In the genomic region with DNA sequence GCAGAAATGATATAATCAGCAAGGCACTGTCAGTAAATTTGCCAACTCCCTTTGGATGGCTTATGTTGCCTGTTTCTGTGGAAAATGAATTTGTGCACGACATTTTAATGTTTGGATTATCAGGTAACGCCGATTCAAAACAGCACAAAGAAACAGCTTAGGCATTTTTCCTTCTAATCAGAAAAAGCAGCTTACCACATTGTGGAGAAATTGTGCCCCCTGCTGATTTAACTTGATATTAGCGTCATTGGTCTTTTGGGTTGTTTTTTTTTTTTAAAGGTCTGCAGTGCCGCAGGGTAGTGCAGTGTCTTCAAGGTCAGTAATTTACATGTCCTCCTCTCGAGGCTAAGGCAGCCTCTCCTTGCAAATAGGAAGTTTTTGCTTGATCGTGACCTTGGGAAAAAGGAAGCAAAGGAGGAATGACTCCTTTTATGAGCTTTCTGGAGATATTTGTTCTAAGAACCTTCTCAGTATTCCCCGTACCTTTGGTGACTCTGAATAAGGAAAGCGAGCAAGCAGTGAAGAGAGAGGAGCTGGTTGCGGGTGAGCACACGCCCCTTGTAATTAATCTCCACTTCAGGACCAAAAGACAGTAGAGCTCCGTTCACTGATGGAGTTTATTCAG, we compare ENCODE assay signal across 8 cellular contexts.
DNase-seq lines count a peak whose midpoint lies in the region; ATAC-seq and TF ChIP-seq lines count a peak whose summit lies in the region.

No MANE protein-coding gene starts in this region.

- H3K9ac ChIP-seq in parathyroid adenoma = no peak overlapping the region

- peak; percentile 5 for DNase-seq in stimulated activated CD4-positive, alpha-beta T cell treated with anti-CD3 and anti-CD28 coated beads, Interleukin-2, amount 100 ng/mL, for 4 hours (ENCODE audit: low read depth)
- DNase-seq in stimulated activated CD4-positive, alpha-beta T cell treated with anti-CD3 and anti-CD28 coated beads, Interleukin-4, amount 100 ng/mL, for 4 hours = no peak
- DNase-seq in NCI-H2227 (lab: John Stamatoyannopoulos, UW; ENCODE audit: unreplicated experiment) (peak; percentile 88), WTC11 (ENCODE audit: low spot score) (no peak), foreskin melanocyte (peak; percentile 76)

- peaks cover 25% of the 10 kb centered on the region for H3K4me1 Mint-ChIP-seq in WTC11

- H3K4me2 ChIP-seq in parathyroid adenoma (ENCODE audit: low read length) = no peak overlapping the region

- POLR2A ChIA-PET in WTC11 (lab: Charles Lee) = interaction anchor here (0.7 to 1.0 kb wide), 2 partner anchors 78 to 174 kb away, joined by 3 read pairs; no protein-coding TSS in a partner anchor

- no peaks in the 10 kb centered on the region for H3K4me1 ChIP-seq in parathyroid adenoma

- peak overlapping the region; percentile 34; the same call in 1 of the 2 replicates for H3K4me3 Mint-ChIP-seq in WTC11

- no peaks in the 10 kb centered on the region; the same call in 1 of the 2 replicates for H3K27me3 Mint-ChIP-seq in WTC11 (ENCODE audit: low read depth)

- H3K27me3 ChIP-seq in parathyroid adenoma (ENCODE audit: control insufficient read depth, insufficient read depth, low read length) = no peaks in the 10 kb centered on the region

- H3K27ac ChIP-seq in parathyroid adenoma = no peak overlapping the region

- H3K9me3 ChIP-seq in parathyroid adenoma (ENCODE audit: control insufficient read depth, low read length) = no peaks in the 10 kb centered on the region

- H3K4me3 ChIP-seq in parathyroid adenoma (ENCODE audit: low read depth, low read length) = no peak overlapping the region

- no peaks in the 10 kb centered on the region for H3K9me3 Mint-ChIP-seq in WTC11

- H2AFZ ChIP-seq in parathyroid adenoma = peak overlapping the region; percentile 76

- TF ChIP-seq CTCF in WTC11 (IDR thresholded peaks at IDR 0.05) (peak; percentile 28; the same call in 1 of the 2 replicates), parathyroid adenoma (IDR thresholded peaks at IDR 0.05) (peak; percentile 75)

- CTCF ChIA-PET in WTC11 (lab: Charles Lee) = interaction anchor here (0.5 to 3.1 kb wide), 39 partner anchors 9 to 655 kb away, joined by 3 to 59 read pairs (median 4); partner anchors contain the start of genes BCKDHB and ELOVL4

- peak overlapping the region; percentile 16; the same call in 1 of the 2 replicates for H3K27ac Mint-ChIP-seq in WTC11

- ATAC-seq in HG03175 (IDR thresholded peaks at IDR 0.05; ENCODE audit: unreplicated experiment) (peak; percentile 33), WTC11 (peak; percentile 66), HG03139 (IDR thresholded peaks at IDR 0.05; ENCODE audit: unreplicated experiment) (no peak)

- H3K79me2 ChIP-seq in parathyroid adenoma = no peaks in the 10 kb centered on the region

- H3K36me3 Mint-ChIP-seq in WTC11 = no peaks in the 10 kb centered on the region

- no peaks in the 10 kb centered on the region for H3K36me3 ChIP-seq in parathyroid adenoma (ENCODE audit: control insufficient read depth, insufficient read depth, low read length)

TF ChIP-seq in WTC11, 78 proteins besides CTCF, POLR2A, EP300 and RAD21:
- TF ChIP-seq ZSCAN18 (CRISPR knock-in tag; IDR thresholded peaks at IDR 0.05) = no peak
- TF ChIP-seq MXD4 (CRISPR knock-in tag; IDR thresholded peaks at IDR 0.05; ENCODE audit: borderline replicate concordance) = no peak
- TF ChIP-seq HMGXB4 (CRISPR knock-in tag; IDR thresholded peaks at IDR 0.05) = no peak
- TF ChIP-seq TEAD1 (CRISPR knock-in tag; IDR thresholded peaks at IDR 0.05) = no peak
- TF ChIP-seq TP53 (CRISPR knock-in tag; IDR thresholded peaks at IDR 0.05) = no peak
- TF ChIP-seq, protein P1, sequence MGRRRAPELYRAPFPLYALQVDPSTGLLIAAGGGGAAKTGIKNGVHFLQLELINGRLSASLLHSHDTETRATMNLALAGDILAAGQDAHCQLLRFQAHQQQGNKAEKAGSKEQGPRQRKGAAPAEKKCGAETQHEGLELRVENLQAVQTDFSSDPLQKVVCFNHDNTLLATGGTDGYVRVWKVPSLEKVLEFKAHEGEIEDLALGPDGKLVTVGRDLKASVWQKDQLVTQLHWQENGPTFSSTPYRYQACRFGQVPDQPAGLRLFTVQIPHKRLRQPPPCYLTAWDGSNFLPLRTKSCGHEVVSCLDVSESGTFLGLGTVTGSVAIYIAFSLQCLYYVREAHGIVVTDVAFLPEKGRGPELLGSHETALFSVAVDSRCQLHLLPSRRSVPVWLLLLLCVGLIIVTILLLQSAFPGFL (CRISPR knock-in tag; IDR thresholded peaks at IDR 0.05; ENCODE audit: borderline replicate concordance) = no peak
- TF ChIP-seq, protein P2, sequence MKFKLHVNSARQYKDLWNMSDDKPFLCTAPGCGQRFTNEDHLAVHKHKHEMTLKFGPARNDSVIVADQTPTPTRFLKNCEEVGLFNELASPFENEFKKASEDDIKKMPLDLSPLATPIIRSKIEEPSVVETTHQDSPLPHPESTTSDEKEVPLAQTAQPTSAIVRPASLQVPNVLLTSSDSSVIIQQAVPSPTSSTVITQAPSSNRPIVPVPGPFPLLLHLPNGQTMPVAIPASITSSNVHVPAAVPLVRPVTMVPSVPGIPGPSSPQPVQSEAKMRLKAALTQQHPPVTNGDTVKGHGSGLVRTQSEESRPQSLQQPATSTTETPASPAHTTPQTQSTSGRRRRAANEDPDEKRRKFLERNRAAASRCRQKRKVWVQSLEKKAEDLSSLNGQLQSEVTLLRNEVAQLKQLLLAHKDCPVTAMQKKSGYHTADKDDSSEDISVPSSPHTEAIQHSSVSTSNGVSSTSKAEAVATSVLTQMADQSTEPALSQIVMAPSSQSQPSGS (CRISPR knock-in tag; IDR thresholded peaks at IDR 0.05; ENCODE audit: borderline replicate concordance, low read depth) = no peak
- no peak for TF ChIP-seq GRHL2 (CRISPR knock-in tag; IDR thresholded peaks at IDR 0.05; ENCODE audit: insufficient replicate concordance, severe bottlenecking)
- no peak for TF ChIP-seq ZBTB21 (CRISPR knock-in tag; IDR thresholded peaks at IDR 0.05; ENCODE audit: borderline replicate concordance)

Comparison
In these comparisons a context has a peak if more than half of its experiments do, and no peak if none do; other contexts are left out.
1. DNase-seq: peak in stimulated activated CD4-positive, alpha-beta T cell treated with anti-CD3 and anti-CD28 coated beads, Interleukin-2, amount 100 ng/mL, for 4 hours (single experiment), NCI-H2227 (single experiment) and foreskin melanocyte (single experiment); none in stimulated activated CD4-positive, alpha-beta T cell treated with anti-CD3 and anti-CD28 coated beads, Interleukin-4, amount 100 ng/mL, for 4 hours (0 of 2) and WTC11 (single experiment).